Comparison of ENCODE assay signal across 8 cellular contexts in genomic region chr12:26867084-26867483, GRCh38. TPM values are rescaled to one million over a fixed set of nuclear protein-coding genes. Genes with fewer than 3 reads are reported as not detected.
DNase-seq lines count a peak whose midpoint lies in the region; ATAC-seq and TF ChIP-seq lines count a peak whose summit lies in the region.

No MANE protein-coding gene starts in this region.

- H3K9me2 ChIP-seq in SK-N-SH: no peaks in the 10 kb centered on the region

- ATAC-seq in GM19395 (IDR thresholded peaks at IDR 0.05; ENCODE audit: unreplicated experiment) (peak; percentile 70), HG03064 (IDR thresholded peaks at IDR 0.05; ENCODE audit: low read depth, unreplicated experiment) (peak; percentile 61)

- H3K9me3 ChIP-seq in SK-N-SH (no peaks in the 10 kb centered on the region), osteoblast (ENCODE audit: low read depth, low read length) (no peaks in the 10 kb centered on the region)

- DNase-seq in GDM1 (lab: John Stamatoyannopoulos, UW) (peak; percentile 39), RPMI8226 (peak; percentile 50), SK-N-SH (no peak), osteoblast (ENCODE audit: insufficient read length, low spot score, missing footprints) (no peak), NCI-H1694 (lab: John Stamatoyannopoulos, UW) (no peak)
- DNase-seq in NK-92 treated with Interleukin-12 subunit alpha and Interleukin-12 subunit beta, amount 100 ng/mL, for 24 hours (lab: John Stamatoyannopoulos, UW): no peak

- H2AFZ ChIP-seq in SK-N-SH (ENCODE audit: low read depth) (no peak overlapping the region), osteoblast (ENCODE audit: low read length) (no peak overlapping the region)

- POLR2A ChIA-PET in SK-N-SH (lab: Yijun Ruan, JAX): no interaction called here

- H3K4me3 ChIP-seq in SK-N-SH (ENCODE audit: low read depth in 2 of 2, low read length in 1 of 2): no peak overlapping the region
- no peak overlapping the region for H3K4me3 ChIP-seq in osteoblast (ENCODE audit: insufficient read depth, low read length)

- H3K27ac ChIP-seq in SK-N-SH (ENCODE audit: low read depth in 2 of 2, low read length in 1 of 2) (no peak overlapping the region), osteoblast (ENCODE audit: low read depth, low read length) (no peak overlapping the region)

- no peak overlapping the region for H3K4me2 ChIP-seq in SK-N-SH
- H3K4me2 ChIP-seq in osteoblast (ENCODE audit: insufficient read depth, low read length): no peak overlapping the region

- H3K4me1 ChIP-seq in SK-N-SH (ENCODE audit: control insufficient read depth in 1 of 2, insufficient read depth in 2 of 2, low read depth in 1 of 2, low read length in 1 of 2) (peaks cover 0 to 23% of the 10 kb centered on the region in 2 experiments; a peak in 2 of 4 replicates), osteoblast (ENCODE audit: insufficient read depth, low read length) (no peaks in the 10 kb centered on the region)

- TF ChIP-seq CTCF in SK-N-SH (IDR thresholded peaks at IDR 0.05) (no peak), osteoblast (IDR thresholded peaks at IDR 0.05; ENCODE audit: extremely low read depth, low read depth, low read length) (no peak)

- H3K79me2 ChIP-seq in SK-N-SH (ENCODE audit: insufficient read depth): no peaks in the 10 kb centered on the region
- H3K79me2 ChIP-seq in osteoblast (ENCODE audit: insufficient read depth, low read length): no peaks in the 10 kb centered on the region

- no peak overlapping the region for H3K9ac ChIP-seq in SK-N-SH

- H3K27me3 ChIP-seq in SK-N-SH (ENCODE audit: insufficient read depth) (no peaks in the 10 kb centered on the region), osteoblast (ENCODE audit: insufficient read depth, low read length) (peaks cover 6% of the 10 kb centered on the region)

- H4K20me1 ChIP-seq in SK-N-SH (ENCODE audit: insufficient read depth): no peaks in the 10 kb centered on the region
- no peaks in the 10 kb centered on the region for H4K20me1 ChIP-seq in osteoblast (ENCODE audit: insufficient read depth, low read length)

- 88% methylated on average over 2 of the region's 2 CpGs for WGBS in SK-N-SH (ENCODE audit: low lambda C conversion rate)

- H3K36me3 ChIP-seq in SK-N-SH (replicated peaks in 1 of 2; ENCODE audit: control insufficient read depth in 1 of 2, insufficient read depth in 2 of 2, low read length in 1 of 2) (no peaks in the 10 kb centered on the region), osteoblast (ENCODE audit: insufficient read depth, low read length) (no peaks in the 10 kb centered on the region)

- TF ChIP-seq EP300 in SK-N-SH (IDR thresholded peaks at IDR 0.05; ENCODE audit: borderline replicate concordance in 1 of 2, low read depth in 1 of 2, low read length in 1 of 2): no peak

- no peak for TF ChIP-seq RAD21 in SK-N-SH (IDR thresholded peaks at IDR 0.05; ENCODE audit: low read length)

- CTCF ChIA-PET in SK-N-SH (lab: Yijun Ruan, JAX): interaction anchor here (0.6 kb wide), 1 partner anchor 12 kb away, joined by 3 read pairs; no protein-coding TSS in a partner anchor

- no peaks in the 10 kb centered on the region for H3F3A ChIP-seq in SK-N-SH (replicated peaks; ENCODE audit: insufficient read depth)

TF ChIP-seq in SK-N-SH, 30 proteins besides CTCF, POLR2A, EP300 and RAD21:
- TF ChIP-seq USF2 (IDR thresholded peaks at IDR 0.05; ENCODE audit: borderline replicate concordance, low read depth, low read length) (no peak), PBX3 (IDR thresholded peaks at IDR 0.05) (no peak)

RNA-seq across cellular contexts. Expression of gene ITPR2, which starts 34.1 kb away (rescaled TPM):
- polyA plus RNA-seq in SK-N-SH (2012; rRNA removed): 2.3 and 3.0 TPM in 2 replicates
- 2.8 and 3.8 TPM in 2 replicates for polyA plus RNA-seq in SK-N-SH (2012; cell fraction: cytosol; rRNA removed)
- 1.4 and 2.9 TPM in 2 replicates for polyA plus RNA-seq in SK-N-SH (2012; cell fraction: nucleus; rRNA removed)
- total RNA-seq in osteoblast: 19.2 and 21.2 TPM in 2 replicates

Comparison
In these comparisons a context has a peak if more than half of its experiments do, and no peak if none do; other contexts are left out.
1. DNase-seq: peak in GDM1 (single experiment) and RPMI8226 (single experiment); none in SK-N-SH (single experiment), osteoblast (single experiment), NK-92 treated with Interleukin-12 subunit alpha and Interleukin-12 subunit beta, amount 100 ng/mL, for 24 hours (single experiment) and NCI-H1694 (single experiment).